9 cellular contexts compared by ENCODE assay signal in the genomic region with DNA sequence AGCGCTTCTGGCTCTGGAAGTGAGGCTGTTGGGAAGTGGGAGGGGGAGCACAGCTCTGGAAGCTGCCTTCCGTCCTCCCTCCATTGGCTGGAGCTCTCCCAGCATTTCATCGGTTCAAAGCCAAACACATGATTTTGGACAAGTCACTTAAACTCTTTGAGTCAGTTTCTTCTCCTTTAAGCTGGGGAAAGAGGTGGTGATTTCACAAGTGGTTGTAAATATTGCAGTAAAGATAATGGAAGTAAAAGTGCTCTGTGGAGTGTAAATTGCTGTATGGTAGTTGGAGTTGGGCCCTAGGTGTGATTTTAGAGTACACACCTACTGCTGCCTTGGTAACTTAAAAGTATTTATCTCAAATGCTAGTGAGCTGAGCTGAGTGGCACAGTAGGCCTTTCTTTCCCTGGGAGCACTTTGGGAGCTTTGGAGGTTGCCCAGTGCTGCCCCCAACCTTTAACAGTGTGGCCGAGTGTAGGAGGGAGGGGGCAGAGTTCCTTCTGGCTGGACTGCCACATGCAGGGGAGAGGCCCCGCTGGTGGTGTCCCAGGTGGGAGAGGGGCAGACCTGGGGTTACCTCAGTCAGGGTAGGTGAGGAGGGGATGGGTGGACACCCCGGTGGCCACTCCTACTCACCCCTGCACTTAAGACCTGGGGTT. TPM values are rescaled to one million over a fixed set of nuclear protein-coding genes. Genes with fewer than 3 reads are reported as not detected.
DNase-seq lines count a peak whose midpoint lies in the region; TF ChIP-seq lines count a peak whose summit lies in the region.
"Had no signal": no experiment of that assay in that cellular context is flagged by ENCODE, and none has a peak within 500 bp of the region (broad histone marks: within the 10 kb centered on the region; RNA-seq: fewer than 3 reads in every experiment).

No MANE protein-coding gene starts in this region.

- WGBS in ovary, 3 donors, result 39 to 44% (median 41%) methylated on average over 6 of the region's 6 CpGs

- H3K4me1 ChIP-seq in A673 (ENCODE audit: insufficient read depth, low read length, poor library complexity, severe bottlenecking) (peaks cover 82% of the 10 kb centered on the region), ovary (ENCODE audit: insufficient read depth) (peaks cover 37% of the 10 kb centered on the region)

- H3K36me3 Mint-ChIP-seq in T-helper 2 cell treated with Interferon-gamma antibody and Interleukin-4, amounts not matched to agents 5 μg/mL and 100 μg/mL, for 36 hours (ENCODE audit: low read depth), result no peaks in the 10 kb centered on the region

- POLR2A ChIA-PET in A673 (lab: Charles Lee; ENCODE audit: low non-redundant PET) (no interaction called here), RWPE1 (lab: Yijun Ruan, JAX; ENCODE audit: low non-redundant PET) (no interaction called here)

- H3K4me3 ChIP-seq in A673 (ENCODE audit: low read depth, low read length, poor library complexity, severe bottlenecking), result no peak overlapping the region
- no peak overlapping the region for H3K4me3 ChIP-seq in fibroblast of villous mesenchyme (ENCODE audit: low read depth, low read length)
- H3K4me3 ChIP-seq in ovary, result no peak overlapping the region

- peaks cover 10% of the 10 kb centered on the region for H3K27me3 Mint-ChIP-seq in T-helper 2 cell treated with Interferon-gamma antibody and Interleukin-4, amounts not matched to agents 5 μg/mL and 100 μg/mL, for 36 hours (ENCODE audit: low read depth)

- H3K4me3 Mint-ChIP-seq in T-helper 2 cell treated with Interferon-gamma antibody and Interleukin-4, amounts not matched to agents 5 μg/mL and 100 μg/mL, for 36 hours, result no peak overlapping the region

- H3K27ac Mint-ChIP-seq in T-helper 2 cell treated with Interferon-gamma antibody and Interleukin-4, amounts not matched to agents 5 μg/mL and 100 μg/mL, for 36 hours, result no peak overlapping the region

- H3K9me3 ChIP-seq in A673 (ENCODE audit: low read depth, low read length, poor library complexity, severe bottlenecking) (no peaks in the 10 kb centered on the region), ovary (no peaks in the 10 kb centered on the region)

- no peak for DNase-seq in A673 (ENCODE audit: low spot score)
- DNase-seq in RWPE1 (ENCODE audit: low spot score), result no peak
- DNase-seq in fibroblast of villous mesenchyme (ENCODE audit: low read depth), result peak; percentile 93
- DNase-seq in ovary, result peak in 4 of 5 donors; percentile 49 to 76 (median 59)
- DNase-seq in T-helper 2 cell treated with Interferon-gamma antibody and Interleukin-4, amounts not matched to agents 5 μg/mL and 100 μg/mL, for 36 hours (ENCODE audit: low spot score), result no peak
- no peak for DNase-seq in amniotic stem cell (lab: John Stamatoyannopoulos, UW)
- DNase-seq in NCI-H2029 treated with DMSO at 0.1 percent for 48 hours (lab: John Stamatoyannopoulos, UW), result no peak
- DNase-seq in activated CD4-positive, alpha-beta T cell treated with anti-CD3 and anti-CD28 coated beads, Interleukin-2, amount 50 U/mL, for 4 hours, result no peak

- H3K36me3 ChIP-seq in A673 (ENCODE audit: insufficient read depth, low read length, poor library complexity, severe bottlenecking) (no peaks in the 10 kb centered on the region), ovary (no peaks in the 10 kb centered on the region)

- H3K27ac ChIP-seq in A673 (ENCODE audit: low read depth, low read length, poor library complexity, severe bottlenecking) (peak overlapping the region; percentile 94), RWPE1 (peak overlapping the region; percentile 66), ovary (peak overlapping the region; percentile 57 to 66)
- H3K27ac ChIP-seq: HL-60 had no signal

- no peak for TF ChIP-seq EP300 in ovary (IDR thresholded peaks at IDR 0.05)

- intact Hi-C loops in A673 (cut with micrococcal nuclease; ENCODE audit: unreplicated experiment) (loop anchor here (5.0 kb wide), 1 partner anchor 54 kb away; a partner anchor contains a TSS), ovary (cut with DNase I) (no loop called here)

- TF ChIP-seq CTCF in A673 (conservative IDR thresholded peaks at IDR 0.05; ENCODE audit: low read depth, low read length), result no peak
- no peak for TF ChIP-seq CTCF in RWPE1 (conservative IDR thresholded peaks at IDR 0.05; ENCODE audit: low read depth)
- peak; percentile 11 for TF ChIP-seq CTCF in fibroblast of villous mesenchyme (IDR thresholded peaks at IDR 0.05; ENCODE audit: insufficient read depth, low read depth, low read length)
- no peak for TF ChIP-seq CTCF in ovary (IDR thresholded peaks at IDR 0.05)

- no peaks in the 10 kb centered on the region for H3K4me1 Mint-ChIP-seq in T-helper 2 cell treated with Interferon-gamma antibody and Interleukin-4, amounts not matched to agents 5 μg/mL and 100 μg/mL, for 36 hours (ENCODE audit: low read depth)

- H3K9me3 Mint-ChIP-seq in T-helper 2 cell treated with Interferon-gamma antibody and Interleukin-4, amounts not matched to agents 5 μg/mL and 100 μg/mL, for 36 hours, result no peaks in the 10 kb centered on the region

- no TSS peak for BruUV-seq in A673 (replicated peaks; lab: Mats Ljungman, UMichigan)

- CTCF ChIA-PET in A673 (lab: Charles Lee), result no interaction called here
- CTCF ChIA-PET in RWPE1 (lab: Yijun Ruan, JAX), result no interaction called here

- no peak for TF ChIP-seq POLR2A in ovary (IDR thresholded peaks at IDR 0.05)

- H3K27me3 ChIP-seq in A673 (replicated peaks; ENCODE audit: insufficient read depth, low read depth, low read length, poor library complexity) (no peaks in the 10 kb centered on the region), ovary (no peaks in the 10 kb centered on the region)

RNA-seq across cellular contexts. Expression of a gene that starts 54.7 kb away (rescaled TPM):
- total RNA-seq in A673 (2021), result 45.1 and 46.8 TPM in 2 replicates
- total RNA-seq in fibroblast of villous mesenchyme, result 39.0 and 66.5 TPM in 2 replicates
- 10 to 100 TPM; 11.3 to 22.7 (median 17.3) TPM for total RNA-seq in ovary
- 10 to 100 TPM; 10.3 to 15.5 TPM for polyA plus RNA-seq in ovary

Comparison
In these comparisons a context has a peak if more than half of its experiments do, and no peak if none do; other contexts are left out.
1. DNase-seq: peak in fibroblast of villous mesenchyme (single experiment) and ovary (4 of 5); none in A673 (single experiment), RWPE1 (single experiment), T-helper 2 cell treated with Interferon-gamma antibody and Interleukin-4, amounts not matched to agents 5 μg/mL and 100 μg/mL, for 36 hours (single experiment), amniotic stem cell (single experiment), NCI-H2029 treated with DMSO at 0.1 percent for 48 hours (single experiment) and activated CD4-positive, alpha-beta T cell treated with anti-CD3 and anti-CD28 coated beads, Interleukin-2, amount 50 U/mL, for 4 hours (0 of 2).
2. Peak in every context shown above with its lines, with median percentiles within 50 percentile points of each other: H3K27ac ChIP-seq.